8 cellular contexts compared by ENCODE assay signal in genomic region chr16:1965610-1966009, GRCh38. TPM values are rescaled to one million over a fixed set of nuclear protein-coding genes. Genes with fewer than 3 reads are reported as not detected.
DNase-seq lines count a peak whose midpoint lies in the region; ATAC-seq and TF ChIP-seq lines count a peak whose summit lies in the region.

No MANE protein-coding gene starts in this region.

- H4K20me1 ChIP-seq in BLaER1, result peaks cover 38% of the 10 kb centered on the region

- H3K4me1 ChIP-seq in BLaER1, result peaks cover 48% of the 10 kb centered on the region

- no peak for TF ChIP-seq CTCF in LNCaP clone FGC (IDR thresholded peaks at IDR 0.05; ENCODE audit: control insufficient read depth, extremely low read depth, insufficient read depth)
- TF ChIP-seq CTCF in coronary artery (IDR thresholded peaks at IDR 0.05), result no peak

- peaks cover 21 to 29% of the 10 kb centered on the region in 2 donors for H3K4me1 Mint-ChIP-seq in natural killer cell treated with Interleukin-12 subunit alpha and Interleukin-12 subunit beta and Interleukin-15 and Interleukin-18, amount 100 ng/mL, for 72 hours (ENCODE audit: low read depth in 2 of 2)

- H3K27ac ChIP-seq in BLaER1 (peak overlapping the region; percentile 96), coronary artery (peak overlapping the region; percentile 96 to 98)

- no peaks in the 10 kb centered on the region for H3K27me3 ChIP-seq in BLaER1

- peaks cover 40% of the 10 kb centered on the region for H3K36me3 ChIP-seq in BLaER1

- no peaks in the 10 kb centered on the region for H3K27me3 Mint-ChIP-seq in natural killer cell treated with Interleukin-12 subunit alpha and Interleukin-12 subunit beta and Interleukin-15 and Interleukin-18, amount 100 ng/mL, for 72 hours

- H3K27ac Mint-ChIP-seq in natural killer cell treated with Interleukin-12 subunit alpha and Interleukin-12 subunit beta and Interleukin-15 and Interleukin-18, amount 100 ng/mL, for 72 hours, result peak overlapping the region; percentile 94 to 95

- no peak for ATAC-seq in natural killer cell treated with Interleukin-12 subunit alpha and Interleukin-12 subunit beta and Interleukin-15 and Interleukin-18, amount 100 ng/mL, for 72 hours

- DNase-seq in LNCaP clone FGC (ENCODE audit: low read depth) (no peak), coronary artery (ENCODE audit: low spot score) (no peak), pons (ENCODE audit: low spot score) (no peak), SKM-1 (lab: John Stamatoyannopoulos, UW; ENCODE audit: unreplicated experiment) (no peak), iPS-NIHi7 (ENCODE audit: extremely low spot score) (no peak), NK-92 (lab: John Stamatoyannopoulos, UW; ENCODE audit: unreplicated experiment) (no peak)
- no peak for DNase-seq in natural killer cell treated with Interleukin-12 subunit alpha and Interleukin-12 subunit beta and Interleukin-15 and Interleukin-18, amount 100 ng/mL, for 72 hours (ENCODE audit: low spot score)

- H3K4me3 ChIP-seq in BLaER1, result peak overlapping the region; percentile 90
- peak overlapping the region; percentile 96 for H3K4me3 ChIP-seq in LNCaP clone FGC (ENCODE audit: low read depth, low read length)
- H3K4me3 ChIP-seq in coronary artery, result peak overlapping the region; percentile 99

- H3K9ac ChIP-seq in BLaER1, result peak overlapping the region; percentile 97

- no peaks in the 10 kb centered on the region for H3K9me3 ChIP-seq in BLaER1

- peak overlapping the region; percentile 98 for H3K4me2 ChIP-seq in BLaER1

- peaks cover 19% of the 10 kb centered on the region for H3K36me3 Mint-ChIP-seq in natural killer cell treated with Interleukin-12 subunit alpha and Interleukin-12 subunit beta and Interleukin-15 and Interleukin-18, amount 100 ng/mL, for 72 hours

- no peaks in the 10 kb centered on the region for H3K9me3 Mint-ChIP-seq in natural killer cell treated with Interleukin-12 subunit alpha and Interleukin-12 subunit beta and Interleukin-15 and Interleukin-18, amount 100 ng/mL, for 72 hours

- H3K4me3 Mint-ChIP-seq in natural killer cell treated with Interleukin-12 subunit alpha and Interleukin-12 subunit beta and Interleukin-15 and Interleukin-18, amount 100 ng/mL, for 72 hours, result peak overlapping the region; percentile 100

RNA-seq across cellular contexts. Expression of gene RPS2, which starts 1.0 kb away (rescaled TPM):
- total RNA-seq in natural killer cell treated with Interleukin-12 subunit alpha and Interleukin-12 subunit beta and Interleukin-15 and Interleukin-18, amount 100 ng/mL, for 72 hours, result 1,000 to 10,000 TPM; 2,056 to 2,952 TPM

RNA-seq across cellular contexts. Expression of gene RNF151, which starts 1.0 kb away (rescaled TPM):
- total RNA-seq in natural killer cell treated with Interleukin-12 subunit alpha and Interleukin-12 subunit beta and Interleukin-15 and Interleukin-18, amount 100 ng/mL, for 72 hours, result not detected

RNA-seq across cellular contexts. Expression of gene TBL3, which starts 6.2 kb away (rescaled TPM):
- 10 to 100 TPM; 39.3 to 78.3 TPM for total RNA-seq in natural killer cell treated with Interleukin-12 subunit alpha and Interleukin-12 subunit beta and Interleukin-15 and Interleukin-18, amount 100 ng/mL, for 72 hours

RNA-seq across cellular contexts. Expression of gene NDUFB10, which starts 6.3 kb away (rescaled TPM):
- total RNA-seq in natural killer cell treated with Interleukin-12 subunit alpha and Interleukin-12 subunit beta and Interleukin-15 and Interleukin-18, amount 100 ng/mL, for 72 hours, result 100 to 1,000 TPM in 1 of 2 donors, 10 to 100 TPM in 1; 95.0 to 103 TPM

RNA-seq across cellular contexts. Expression of gene RPL3L, which starts 11.1 kb away (rescaled TPM):
- total RNA-seq in natural killer cell treated with Interleukin-12 subunit alpha and Interleukin-12 subunit beta and Interleukin-15 and Interleukin-18, amount 100 ng/mL, for 72 hours, result 1 to 10 TPM in 1 of 2 donors, not detected in 1; 1.5 TPM
